In the genomic region with DNA sequence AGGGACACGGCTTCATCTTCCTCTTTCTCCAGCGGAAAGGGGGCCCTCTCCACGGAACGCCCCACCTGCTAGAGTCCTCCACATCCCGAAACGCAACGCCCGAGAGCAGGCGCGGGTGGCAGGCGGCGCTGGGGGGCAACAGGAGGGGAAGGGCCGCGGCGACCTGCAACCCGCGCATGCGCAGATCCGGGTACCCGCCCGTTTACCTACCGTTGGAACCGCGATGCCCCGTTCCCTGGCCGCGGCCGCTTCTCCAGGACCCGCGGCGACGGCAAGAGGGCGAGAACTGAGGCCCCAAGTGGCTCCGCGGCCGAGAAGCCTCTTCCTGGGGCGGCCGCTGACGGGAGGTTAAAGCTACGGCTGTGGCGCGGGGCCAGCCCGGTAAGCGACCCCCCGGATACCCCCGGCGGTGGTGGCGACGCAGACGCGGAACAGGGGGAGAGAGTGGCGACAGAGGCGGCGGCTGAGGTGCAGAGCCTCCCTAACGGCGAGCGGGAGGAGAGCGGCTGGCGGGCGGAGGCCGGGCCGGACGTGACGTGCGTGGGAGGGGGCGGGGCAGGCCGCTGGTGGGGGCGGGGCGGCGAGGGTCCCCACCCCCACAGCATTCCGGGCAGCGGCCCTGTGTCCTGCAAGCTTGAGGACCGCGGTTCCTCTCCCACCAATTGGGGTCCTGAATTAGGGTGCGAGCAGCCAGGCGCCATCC, we compare ENCODE assay signal across 8 cellular contexts. TPM values are rescaled to one million over a fixed set of nuclear protein-coding genes. Genes with fewer than 3 reads are reported as not detected.
DNase-seq lines count a peak whose midpoint lies in the region; ATAC-seq and TF ChIP-seq lines count a peak whose summit lies in the region.

TSS of gene FAM13B (minus strand) at position 508 of the 703 bp plus-strand sequence. CDS start 13,968 bp downstream, outside the sequence.

- CTCF ChIA-PET in HEK293T (lab: Yijun Ruan, JAX), result interaction anchor here (0.9 to 1.9 kb wide), 4 partner anchors 33 to 97 kb away, joined by 3 to 7 read pairs (median 4); no protein-coding TSS in a partner anchor

- 0 to 3% methylated on average over 6 to 13 of the region's 76 CpGs for WGBS in upper lobe of left lung, 2 donors

- peak in 3 of 4 donors; percentile 37 to 82 (median 71) for TF ChIP-seq POLR2A in upper lobe of left lung (IDR thresholded peaks at IDR 0.05)

- H3K27me3 Mint-ChIP-seq in activated naive CD8-positive, alpha-beta T cell treated with anti-CD3 and anti-CD28 coated beads for 36 hours, result no peaks in the 10 kb centered on the region

- ATAC-seq in Right ventricle myocardium superior (ENCODE audit: poor library complexity) (peak; percentile 96), upper lobe of left lung (ENCODE audit: low FRiP score in 2 of 2) (peak; percentile 96 to 97)

- H3K27me3 ChIP-seq in SU-DHL-6 (ENCODE audit: low read length) (no peaks in the 10 kb centered on the region), upper lobe of left lung (no peaks in the 10 kb centered on the region)

- H4K20me1 ChIP-seq in SU-DHL-6 (ENCODE audit: low read depth, low read length), result no peaks in the 10 kb centered on the region; the same call in 1 of the 2 replicates

- peak; percentile 27 for DNase-seq in GM04504 (ENCODE audit: low read depth)
- peak; percentile 86 for DNase-seq in HEK293T (ENCODE audit: extremely low spot score)
- DNase-seq in MV-4-11 (lab: John Stamatoyannopoulos, UW), result peak; percentile 60
- peak; percentile 85 for DNase-seq in activated naive CD8-positive, alpha-beta T cell treated with anti-CD3 and anti-CD28 coated beads for 36 hours
- peak; percentile 88 for DNase-seq in Right ventricle myocardium superior
- peak; percentile 65 to 96 (median 76) for DNase-seq in posterior cingulate gyrus
- peak; percentile 80 to 96 for DNase-seq in upper lobe of left lung

- H3K9me3 ChIP-seq in SU-DHL-6 (ENCODE audit: insufficient read depth, low read length), result no peaks in the 10 kb centered on the region
- H3K9me3 ChIP-seq in upper lobe of left lung, result no peaks in the 10 kb centered on the region

- peak within 1 kb of the TSS; percentile 98 for H3K4me3 Mint-ChIP-seq in activated naive CD8-positive, alpha-beta T cell treated with anti-CD3 and anti-CD28 coated beads for 36 hours

- H3K36me3 ChIP-seq in SU-DHL-6 (ENCODE audit: low read length) (no peaks in the 10 kb centered on the region), upper lobe of left lung (no peaks in the 10 kb centered on the region)

- peak in 1 of 4 donors; percentile 10 for TF ChIP-seq EP300 in upper lobe of left lung (IDR thresholded peaks at IDR 0.05)

- POLR2A ChIA-PET in HEK293T (lab: Yijun Ruan, JAX), result interaction anchor here (1.0 to 1.5 kb wide), 9 partner anchors 11 to 279 kb away, joined by 3 to 6 read pairs (median 4); partner anchors contain the start of gene HNRNPA0

- H3K4me1 ChIP-seq in upper lobe of left lung, result peaks cover 38 to 55% (median 42%) of the 10 kb centered on the region in 4 donors

- H3K36me3 Mint-ChIP-seq in activated naive CD8-positive, alpha-beta T cell treated with anti-CD3 and anti-CD28 coated beads for 36 hours, result peaks cover 22% of the 10 kb centered on the region

- H3K27ac ChIP-seq in SU-DHL-6 (ENCODE audit: low read depth, low read length) (peak within 1 kb of the TSS; percentile 93), upper lobe of left lung (peak within 1 kb of the TSS; percentile 98 to 100 (median 99))

- H3K4me3 ChIP-seq in SU-DHL-6 (ENCODE audit: insufficient read depth, low read length, poor library complexity, severe bottlenecking), result peak within 1 kb of the TSS; percentile 84
- H3K4me3 ChIP-seq in upper lobe of left lung, result peak within 1 kb of the TSS; percentile 86 to 100 (median 88)

- no peaks in the 10 kb centered on the region for H3K9me3 Mint-ChIP-seq in activated naive CD8-positive, alpha-beta T cell treated with anti-CD3 and anti-CD28 coated beads for 36 hours

- H3K4me2 ChIP-seq in SU-DHL-6 (ENCODE audit: low read depth, low read length, poor library complexity, severe bottlenecking), result peak within 1 kb of the TSS; percentile 79

- H3K9ac ChIP-seq in SU-DHL-6 (ENCODE audit: low read length), result peak within 1 kb of the TSS; percentile 88

- peaks cover 41% of the 10 kb centered on the region for H3F3A ChIP-seq in SU-DHL-6 (ENCODE audit: insufficient read depth)

- H3K9me2 ChIP-seq in SU-DHL-6 (replicated peaks; ENCODE audit: insufficient read depth, low read length), result no peaks in the 10 kb centered on the region

- peak within 1 kb of the TSS; percentile 92 for H3K27ac Mint-ChIP-seq in activated naive CD8-positive, alpha-beta T cell treated with anti-CD3 and anti-CD28 coated beads for 36 hours

- intact Hi-C loops in Right ventricle myocardium superior (cut with DNase I) (no loop called here), posterior cingulate gyrus (cut with DNase I) (loop anchor here (10.0 kb wide), 2 partner anchors 108 to 258 kb away; no protein-coding TSS in a partner anchor)

- H3K4me1 Mint-ChIP-seq in activated naive CD8-positive, alpha-beta T cell treated with anti-CD3 and anti-CD28 coated beads for 36 hours, result peaks cover 40% of the 10 kb centered on the region

- peaks cover 43% of the 10 kb centered on the region for H3K79me2 ChIP-seq in SU-DHL-6 (ENCODE audit: insufficient read depth, low read length)

- peak within 1 kb of the TSS; percentile 95 for H2AFZ ChIP-seq in SU-DHL-6 (ENCODE audit: low read depth, low read length, severe bottlenecking)

- TF ChIP-seq CTCF in SU-DHL-6 (IDR thresholded peaks at IDR 0.05; ENCODE audit: insufficient read depth, low read length, poor library complexity, severe bottlenecking), result no peak
- TF ChIP-seq CTCF in upper lobe of left lung (IDR thresholded peaks at IDR 0.05), result peak in 4 of 6 experiments; percentile 9 to 42 (median 30)

TF ChIP-seq in HEK293T, 16 proteins besides CTCF, POLR2A, EP300 and RAD21:
- TF ChIP-seq L3MBTL2 (conservative IDR thresholded peaks at IDR 0.05) (peak; percentile 26), LEF1 (IDR thresholded peaks at IDR 0.05; ENCODE audit: borderline replicate concordance) (no peak), CTBP1 (IDR thresholded peaks at IDR 0.05; ENCODE audit: borderline replicate concordance) (peak; percentile 6; the same call in 1 of the 2 replicates), ELF4 (IDR thresholded peaks at IDR 0.05) (peak; percentile 30; the same call in 1 of the 2 replicates)

RNA-seq across cellular contexts. Expression of gene FAM13B, which starts in this region (rescaled TPM):
- 10 to 100 TPM; 17.8 to 18.2 TPM for total RNA-seq in activated naive CD8-positive, alpha-beta T cell treated with anti-CD3 and anti-CD28 coated beads for 36 hours
- total RNA-seq in Right ventricle myocardium superior (21.9 TPM), upper lobe of left lung (10 to 100 TPM; 27.1 to 62.9 (median 40.7) TPM)

Comparison
In these comparisons a context has a peak if more than half of its experiments do, and no peak if none do; other contexts are left out.
1. Peak in every context shown above with its lines: DNase-seq, ATAC-seq, H3K4me3 ChIP-seq and H3K27ac ChIP-seq.
2. DNase-seq: peak in every context shown above with its lines; median percentile 88 in Right ventricle myocardium superior; 88 in upper lobe of left lung; 86 in HEK293T; 85 in activated naive CD8-positive, alpha-beta T cell treated with anti-CD3 and anti-CD28 coated beads for 36 hours; 76 in posterior cingulate gyrus; 60 in MV-4-11; 27 in GM04504.